Comparison of ENCODE assay signal across 8 cellular contexts in genomic region chr2:74507926-74508520, GRCh38.
DNase-seq lines count a peak whose midpoint lies in the region; ATAC-seq lines count a peak whose summit lies in the region.

No MANE protein-coding gene starts in this region.

- in situ Hi-C loops in T47D (cut with HindIII; ENCODE audit: low pct_unique_long_range_greater_than_20kb, low sequenced_read_pairs): no loop called here

- H3K36me3 ChIP-seq in stomach smooth muscle (ENCODE audit: control insufficient read depth in 2 of 2, insufficient read depth in 2 of 2, low read length in 2 of 2): peaks cover 9 to 10% of the 10 kb centered on the region in 2 donors

- DNase-seq in DMS79 treated with DMSO at 0.1 percent for 48 hours (lab: John Stamatoyannopoulos, UW): peak; percentile 25
- DNase-seq in DMS79 (lab: John Stamatoyannopoulos, UW): no peak
- DNase-seq in NCI-H748 treated with DMSO at 0.1 percent for 48 hours (lab: John Stamatoyannopoulos, UW): peak; percentile 18
- DNase-seq in T47D (ENCODE audit: low read depth in 1 of 2, low spot score in 1 of 2): peak; percentile 46 to 54
- peak; percentile 21 for DNase-seq in kidney glomerular epithelial cell (lab: John Stamatoyannopoulos, UW)
- DNase-seq in HuH-7.5 (ENCODE audit: low spot score): no peak

- peak; percentile 2 for ATAC-seq in HG02798 (IDR thresholded peaks at IDR 0.05; ENCODE audit: poor library complexity, unreplicated experiment)

- H3K4me1 ChIP-seq in stomach smooth muscle (ENCODE audit: control insufficient read depth, insufficient read depth, low read length): peaks cover 34% of the 10 kb centered on the region

- no peaks in the 10 kb centered on the region for H3K9me3 ChIP-seq in stomach smooth muscle (ENCODE audit: control insufficient read depth in 2 of 2, low read length in 2 of 2)

- H3K4me3 ChIP-seq in stomach smooth muscle (ENCODE audit: low read length in 2 of 2): peak overlapping the region; percentile 98

- H3K9ac ChIP-seq in stomach smooth muscle (ENCODE audit: low read length in 2 of 2): peak overlapping the region; percentile 95 to 99

- H3K27ac ChIP-seq in stomach smooth muscle (ENCODE audit: low read length): peak overlapping the region; percentile 97

- peaks cover 41 to 44% of the 10 kb centered on the region in 2 donors for H3K27me3 ChIP-seq in stomach smooth muscle (ENCODE audit: control insufficient read depth in 1 of 2, insufficient read depth in 2 of 2, low read length in 2 of 2)

Comparison
In these comparisons a context has a peak if more than half of its experiments do, and no peak if none do; other contexts are left out.
1. DNase-seq: peak in DMS79 treated with DMSO at 0.1 percent for 48 hours (single experiment), NCI-H748 treated with DMSO at 0.1 percent for 48 hours (single experiment), T47D (2 of 2) and kidney glomerular epithelial cell (single experiment); none in DMS79 (single experiment) and HuH-7.5 (single experiment).